8 cellular contexts compared by ENCODE assay signal in the genomic region with DNA sequence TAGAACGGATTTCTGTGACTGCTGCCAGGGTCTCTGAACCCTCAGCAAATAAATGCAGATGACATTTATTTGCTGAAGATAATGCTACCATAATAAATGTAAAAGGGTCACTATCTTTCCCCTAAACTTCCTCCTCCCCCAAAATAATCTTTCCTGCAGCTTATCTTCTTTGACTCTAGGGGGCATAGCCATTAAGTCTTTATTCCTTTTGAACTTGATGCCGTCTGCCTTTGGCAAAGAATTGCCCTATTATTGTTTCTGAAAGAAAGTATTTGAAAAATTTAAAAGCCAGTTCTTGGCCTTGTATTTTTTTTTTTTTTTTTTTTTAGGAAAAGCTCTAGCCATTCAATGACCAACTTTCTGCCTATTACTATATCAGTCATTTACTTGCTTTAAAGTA.
A peak's percentile ranks its signal among the peaks of the same experiment; 100 is the strongest.
DNase-seq lines count a peak whose midpoint lies in the region; FAIRE-seq and TF ChIP-seq lines count a peak whose summit lies in the region.

No MANE protein-coding gene starts in this region.

- H3K9me3 ChIP-seq in trophoblast cell (ENCODE audit: insufficient read depth, low read depth, low read length), result no peaks in the 10 kb centered on the region

- H3K27me3 ChIP-seq in trophoblast cell (ENCODE audit: insufficient read depth, low read length), result no peaks in the 10 kb centered on the region

- H2AFZ ChIP-seq in trophoblast cell (ENCODE audit: insufficient read depth, low read length, poor library complexity), result no peak overlapping the region

- no peaks in the 10 kb centered on the region for H3K79me2 ChIP-seq in trophoblast cell (ENCODE audit: control insufficient read depth, insufficient read depth, low read length, poor library complexity)

- H3K27ac Mint-ChIP-seq in glutamatergic neuron (ENCODE audit: unreplicated experiment), result no peak overlapping the region

- no peak overlapping the region for H2BK120ac ChIP-seq in trophoblast cell (ENCODE audit: insufficient read depth, low read length, poor library complexity)

- no CpG with 5 or more reads among the region's 2 CpGs for WGBS in trophoblast cell (ENCODE audit: extremely low coverage, insufficient coverage, insufficient read length)

- H3K9me3 Mint-ChIP-seq in glutamatergic neuron (ENCODE audit: unreplicated experiment), result no peaks in the 10 kb centered on the region

- no peak overlapping the region for H2AK5ac ChIP-seq in trophoblast cell (ENCODE audit: low read length)

- H3K27ac ChIP-seq in C4-2B, result peak overlapping the region; percentile 99
- H3K27ac ChIP-seq in trophoblast cell (ENCODE audit: low read depth, low read length), result no peak overlapping the region

- H3K14ac ChIP-seq in trophoblast cell (ENCODE audit: low read length), result no peak overlapping the region

- TF ChIP-seq CTCF in C4-2B (conservative IDR thresholded peaks at IDR 0.05) (peak; percentile 63), glutamatergic neuron (IDR thresholded peaks at IDR 0.05; ENCODE audit: partially characterized antibody, unreplicated experiment) (peak; percentile 42)

- H2BK12ac ChIP-seq in trophoblast cell (ENCODE audit: low read length), result no peak overlapping the region

- no peak overlapping the region for H3K4ac ChIP-seq in trophoblast cell (ENCODE audit: low read depth, low read length)

- H3K4me2 ChIP-seq in trophoblast cell (ENCODE audit: low read length), result no peak overlapping the region

- H3K9ac ChIP-seq in trophoblast cell (ENCODE audit: low read length), result no peak overlapping the region

- H4K91ac ChIP-seq in trophoblast cell (ENCODE audit: low read depth, low read length), result no peak overlapping the region

- no peak overlapping the region for H4K8ac ChIP-seq in trophoblast cell (ENCODE audit: low read depth, low read length)

- no peak overlapping the region for H3K18ac ChIP-seq in trophoblast cell (ENCODE audit: low read length)

- DNase-seq in HCEC 1CT (peak; percentile 60), SKM-1 (lab: John Stamatoyannopoulos, UW; ENCODE audit: unreplicated experiment) (peak; percentile 14), glutamatergic neuron (no peak), trophoblast cell (no peak), GM19239 (ENCODE audit: insufficient read length, low spot score) (no peak), NCI-H226 (no peak)
- no peak for DNase-seq in stimulated activated CD4-positive, alpha-beta T cell treated with anti-CD3 and anti-CD28 coated beads, Interleukin-4, amount 100 ng/mL, for 1 hour

- H3K4me3 Mint-ChIP-seq in glutamatergic neuron (ENCODE audit: unreplicated experiment), result no peak overlapping the region

- no peaks in the 10 kb centered on the region for H3K36me3 ChIP-seq in trophoblast cell (ENCODE audit: control insufficient read depth in 1 of 2, insufficient read depth in 2 of 2, low read length in 2 of 2)

- no peaks in the 10 kb centered on the region for H3K36me3 Mint-ChIP-seq in glutamatergic neuron (ENCODE audit: unreplicated experiment)

- FAIRE-seq in GM19239 (lab: Jason Lieb, UNC), result no peak

- no peak overlapping the region for H2BK5ac ChIP-seq in trophoblast cell (ENCODE audit: low read depth, low read length, poor library complexity)

- no peaks in the 10 kb centered on the region for H3K27me3 Mint-ChIP-seq in glutamatergic neuron (ENCODE audit: unreplicated experiment)

- peaks cover 7% of the 10 kb centered on the region for H3K79me1 ChIP-seq in trophoblast cell (ENCODE audit: low read length)

- H3K4me1 ChIP-seq in trophoblast cell (ENCODE audit: control insufficient read depth in 1 of 2, insufficient read depth in 2 of 2, low read length in 2 of 2), result peaks cover 6 to 13% of the 10 kb centered on the region in 2 experiments

- no peak overlapping the region for H3K4me3 ChIP-seq in trophoblast cell (ENCODE audit: low read depth, low read length)

- no peak overlapping the region for H3K23ac ChIP-seq in trophoblast cell (ENCODE audit: low read length)

- H4K12ac ChIP-seq in trophoblast cell (ENCODE audit: low read depth, low read length), result no peak overlapping the region

- peaks cover 8% of the 10 kb centered on the region for H3K4me1 Mint-ChIP-seq in glutamatergic neuron (ENCODE audit: low read depth, unreplicated experiment)

Comparison
In these comparisons a context has a peak if more than half of its experiments do, and no peak if none do; other contexts are left out.
1. DNase-seq: peak in HCEC 1CT (single experiment) and SKM-1 (single experiment); none in glutamatergic neuron (single experiment), trophoblast cell (0 of 2), stimulated activated CD4-positive, alpha-beta T cell treated with anti-CD3 and anti-CD28 coated beads, Interleukin-4, amount 100 ng/mL, for 1 hour (single experiment), GM19239 (single experiment) and NCI-H226 (single experiment).